11 cellular contexts compared by ENCODE assay signal in the genomic region with DNA sequence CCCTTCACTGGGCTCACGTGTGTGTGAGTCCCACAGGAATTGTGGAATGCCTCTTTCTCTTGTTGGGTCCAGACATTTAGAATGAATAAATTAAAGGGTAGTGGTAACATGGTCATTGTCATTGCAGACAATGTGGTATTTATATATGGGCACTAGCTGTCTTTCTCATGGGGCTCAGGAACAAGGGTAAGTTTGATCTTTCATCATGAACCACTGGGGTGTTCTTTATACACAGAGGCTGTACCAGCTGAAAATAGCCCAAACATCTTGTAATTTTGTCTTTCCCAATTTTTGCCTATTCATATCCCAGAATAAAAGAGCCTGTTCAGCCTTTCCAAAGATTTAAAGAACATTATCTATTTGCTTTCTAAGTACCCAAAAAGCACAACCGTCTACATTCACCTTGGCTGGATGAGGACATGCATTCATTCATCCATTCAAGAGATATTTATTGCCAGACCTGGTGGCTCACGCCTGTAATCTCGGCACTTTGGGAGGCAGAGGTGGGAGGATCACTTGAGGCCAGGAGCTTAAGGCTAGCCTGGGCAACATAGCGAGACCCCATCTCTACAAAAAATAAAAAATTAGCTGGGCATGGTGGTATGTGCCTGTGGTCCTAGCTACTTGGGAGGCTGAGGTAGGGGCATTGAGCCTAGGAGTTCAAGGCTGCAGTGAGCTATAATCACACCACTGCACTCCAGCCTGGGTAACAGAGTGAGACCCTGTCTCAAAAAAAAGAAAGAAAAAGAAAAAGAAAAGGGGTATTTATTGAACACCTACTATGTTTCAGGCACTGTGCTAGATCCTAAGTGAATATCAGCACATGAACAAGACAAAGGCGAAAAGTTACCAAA. TPM values are rescaled to one million over a fixed set of nuclear protein-coding genes. Genes with fewer than 3 reads are reported as not detected.
DNase-seq lines count a peak whose midpoint lies in the region; ATAC-seq, FAIRE-seq and TF ChIP-seq lines count a peak whose summit lies in the region.
"Had no signal": no experiment of that assay in that cellular context is flagged by ENCODE, and none has a peak within 500 bp of the region (broad histone marks: within the 10 kb centered on the region; RNA-seq: fewer than 3 reads in every experiment).

No MANE protein-coding gene starts in this region.

- H4K20me1 ChIP-seq in GM12878 (ENCODE audit: control insufficient read depth, insufficient read depth): 0 out of 2 replicates have a peak, but pooled peaks cover 3% of the 10 kb centered on the region

- H3K27ac ChIP-seq in GM12878 (ENCODE audit: control insufficient read depth, insufficient read depth) (no peak overlapping the region), thoracic aorta (peak overlapping the region; percentile 0 to 98)

- H3K27me3 Mint-ChIP-seq in HFFc6 (ENCODE audit: insufficient read depth) (peaks cover 15% of the 10 kb centered on the region), memory B cell (peaks cover 11% of the 10 kb centered on the region)

- no peak for TF ChIP-seq CTCF in HFFc6 (IDR thresholded peaks at IDR 0.05)
- TF ChIP-seq CTCF in GM12878 (IDR thresholded peaks at IDR 0.05 in 2 of 3, conservative IDR thresholded peaks at IDR 0.05 in 1 of 3; ENCODE audit: control insufficient read depth in 2 of 3, extremely low read depth in 1 of 3, insufficient read depth in 1 of 3, low read depth in 3 of 3, low read length in 3 of 3): no peak
- TF ChIP-seq CTCF in thoracic aorta (IDR thresholded peaks at IDR 0.05): no peak

- DNase-seq in HFFc6 (no peak), GM12878 (ENCODE audit: low read depth, low spot score) (no peak), memory B cell (ENCODE audit: low spot score in 2 of 2) (no peak), thoracic aorta (ENCODE audit: low spot score) (no peak), cerebellar nuclear complex (lab: John Stamatoyannopoulos, UW) (no peak)
- DNase-seq in stimulated activated CD4-positive, alpha-beta T cell treated with anti-CD3 and anti-CD28 coated beads, Interleukin-12 subunit alpha, Interleukin-12 subunit beta, amount 100 ng/mL, for 4 hours: no peak
- no peak for DNase-seq in activated CD4-positive, alpha-beta T cell treated with anti-CD3 and anti-CD28 coated beads for 1 hour
- DNase-seq: NCI-H1417, NCI-H526, SK-N-SH had no signal

- in situ Hi-C loops in GM12878 (cut with MboI): loop anchor here (25.0 kb wide), 1 partner anchor 1512 kb away; a partner anchor contains a TSS

- H3K9me3 ChIP-seq in GM12878 (replicated peaks; ENCODE audit: control insufficient read depth, insufficient read depth, low read length): no peaks in the 10 kb centered on the region
- H3K9me3 ChIP-seq in thoracic aorta: no peaks in the 10 kb centered on the region
- H3K9me3 ChIP-seq: SK-N-SH had no signal

- H3K9ac ChIP-seq in GM12878 (ENCODE audit: control insufficient read depth, insufficient read depth, low read length): no peak overlapping the region
- H3K9ac ChIP-seq: SK-N-SH had no signal

- no peak for TF ChIP-seq EP300 in GM12878 (IDR thresholded peaks at IDR 0.05; ENCODE audit: borderline replicate concordance in 1 of 2, control insufficient read depth in 1 of 2, low read depth in 2 of 2, low read length in 2 of 2)

- no peak overlapping the region for H3K4me2 ChIP-seq in GM12878 (ENCODE audit: control insufficient read depth, insufficient read depth)
- H3K4me2 ChIP-seq: SK-N-SH had no signal

- ATAC-seq in GM12878: no peak
- no peak for ATAC-seq in memory B cell (ENCODE audit: low read depth)
- no peak for ATAC-seq in thoracic aorta (ENCODE audit: insufficient number of reproducible peaks, low FRiP score, low read depth)

- no TSS peak for BruUV-seq in GM12878 (replicated peaks; lab: Mats Ljungman, UMichigan)

- H3K36me3 Mint-ChIP-seq in HFFc6 (ENCODE audit: low read depth) (peaks cover 2% of the 10 kb centered on the region; the same call in 1 of the 2 replicates), memory B cell (no peaks in the 10 kb centered on the region)

- no peaks in the 10 kb centered on the region; the same call in 1 of the 2 replicates for H3K79me2 ChIP-seq in GM12878 (ENCODE audit: control insufficient read depth, insufficient read depth, low read length)

- H3K4me3 ChIP-seq in GM12878 (no peak overlapping the region), thoracic aorta (no peak overlapping the region)

- POLR2A ChIA-PET in GM12878 (lab: Charles Lee): interaction anchor here (0.9 to 1.5 kb wide), 2 partner anchors 9 to 17 kb away, joined by 3 read pairs; no protein-coding TSS in a partner anchor

- no peak for TF ChIP-seq RAD21 in GM12878 (IDR thresholded peaks at IDR 0.05; ENCODE audit: insufficient read depth, low read depth, low read length)

- H3K9me3 Mint-ChIP-seq in HFFc6: peaks cover 10% of the 10 kb centered on the region
- H3K9me3 Mint-ChIP-seq in memory B cell: no peaks in the 10 kb centered on the region
- H3K9me3 Mint-ChIP-seq: activated T-helper 2 cell treated with anti-CD3 and anti-CD28 coated beads, Interferon-gamma antibody, Interleukin-2, Interleukin-4, amounts not matched to agents 10 μg/mL and 5 μg/mL and 100 μg/mL, durations not matched to agents 14 hours and 24 hours and 36 hours had no signal

- WGBS in GM12878 (ENCODE audit: insufficient coverage, insufficient replicate concordance, low lambda C conversion rate, missing lambda C conversion rate): 41% methylated on average over 6 of the region's 6 CpGs

- H3K4me1 Mint-ChIP-seq in HFFc6 (ENCODE audit: low read depth) (peaks cover 39% of the 10 kb centered on the region), memory B cell (peaks cover 34% of the 10 kb centered on the region)

- H3K4me3 Mint-ChIP-seq in HFFc6 (no peak overlapping the region), memory B cell (peak overlapping the region; percentile 43)

- no peak for TF ChIP-seq POLR2A in GM12878 (IDR thresholded peaks at IDR 0.05; ENCODE audit: low read depth, low read length)

- H3K27me3 ChIP-seq in GM12878 (replicated peaks in 1 of 2; ENCODE audit: control insufficient read depth in 2 of 2, insufficient read depth in 2 of 2, low read length in 1 of 2) (peaks cover 19 to 23% of the 10 kb centered on the region in 2 experiments), thoracic aorta (replicated peaks; ENCODE audit: insufficient read depth) (no peaks in the 10 kb centered on the region)

- H3K4me1 ChIP-seq in GM12878 (ENCODE audit: control insufficient read depth, insufficient read depth, low read length): peaks cover 13% of the 10 kb centered on the region
- peaks cover 21 to 25% of the 10 kb centered on the region in 2 donors for H3K4me1 ChIP-seq in thoracic aorta (ENCODE audit: control insufficient read depth in 1 of 2, low read depth in 2 of 2)

- SMC1A ChIA-PET in GM12878 (lab: Charles Lee; ENCODE audit: uncharacterized antibody, unreplicated experiment): no interaction called here

- no peaks in the 10 kb centered on the region for H3K36me3 ChIP-seq in GM12878 (ENCODE audit: control insufficient read depth in 2 of 2, insufficient read depth in 2 of 2, low read length in 1 of 2)
- no peaks in the 10 kb centered on the region for H3K36me3 ChIP-seq in thoracic aorta

- peak; percentile 49 for FAIRE-seq in GM12878 (lab: Jason Lieb, UNC)

- intact Hi-C loops in GM12878 (cut with micrococcal nuclease; ENCODE audit: unreplicated experiment): no loop called here

- CTCF ChIA-PET in GM12878 (lab: Yijun Ruan, JAX): no interaction called here

- H3K27ac Mint-ChIP-seq in HFFc6 (peak overlapping the region; percentile 80), memory B cell (peak overlapping the region; percentile 90)
- H3K27ac Mint-ChIP-seq: activated T-helper 2 cell treated with anti-CD3 and anti-CD28 coated beads, Interferon-gamma antibody, Interleukin-2, Interleukin-4, amounts not matched to agents 10 μg/mL and 5 μg/mL and 100 μg/mL, durations not matched to agents 14 hours and 24 hours and 36 hours had no signal

- RAD21 ChIA-PET in GM12878 (lab: Charles Lee; ENCODE audit: unreplicated experiment): interaction anchor here (1.3 kb wide), 2 partner anchors 15 to 25 kb away, joined by 3 to 6 read pairs; no protein-coding TSS in a partner anchor

- H2AFZ ChIP-seq in GM12878 (ENCODE audit: control insufficient read depth, low read depth, low read length): no peak overlapping the region

TF ChIP-seq in GM12878, 131 proteins besides CTCF, POLR2A, EP300 and RAD21:
- TF ChIP-seq, protein P1, sequence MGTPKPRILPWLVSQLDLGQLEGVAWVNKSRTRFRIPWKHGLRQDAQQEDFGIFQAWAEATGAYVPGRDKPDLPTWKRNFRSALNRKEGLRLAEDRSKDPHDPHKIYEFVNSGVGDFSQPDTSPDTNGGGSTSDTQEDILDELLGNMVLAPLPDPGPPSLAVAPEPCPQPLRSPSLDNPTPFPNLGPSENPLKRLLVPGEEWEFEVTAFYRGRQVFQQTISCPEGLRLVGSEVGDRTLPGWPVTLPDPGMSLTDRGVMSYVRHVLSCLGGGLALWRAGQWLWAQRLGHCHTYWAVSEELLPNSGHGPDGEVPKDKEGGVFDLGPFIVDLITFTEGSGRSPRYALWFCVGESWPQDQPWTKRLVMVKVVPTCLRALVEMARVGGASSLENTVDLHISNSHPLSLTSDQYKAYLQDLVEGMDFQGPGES (IDR thresholded peaks at IDR 0.05): no peak
- TF ChIP-seq HDAC2 (IDR thresholded peaks at IDR 0.05) (no peak), MEF2A (IDR thresholded peaks at IDR 0.05; ENCODE audit: insufficient read depth, low read depth, low read length) (no peak), NBN (IDR thresholded peaks at IDR 0.05) (0 out of 2 replicates have a peak, but pooled peaks have one; percentile 28)

RNA-seq across cellular contexts. Expression of a gene that starts 4.4 kb away (rescaled TPM):
- 100 to 1,000 TPM; 118 to 368 (median 342) TPM for total RNA-seq in HFFc6 (2021; fragmentation: NEBNext Ultra II Directional; extraction: Animal tissue kit (Norgen Biotek cat#: 25700))
- 5.1 and 5.7 TPM in 2 replicates for total RNA-seq in GM12878 (2013; cell fraction: nucleolus; rRNA removed)
- total RNA-seq in GM12878 (2014; rRNA removed) (0.05 and 0.40 TPM in 2 replicates), GM12878 (2014; rRNA removed; fragmentation: Illumina TruSeq; extraction: Trizol) (0.09 and 0.13 TPM in 2 replicates), GM12878 (2021) (0.43 and 0.64 TPM in 2 replicates), thoracic aorta (1,000 to 10,000 TPM in 1 of 2 donors, 100 to 1,000 TPM in 1; 358 to 3,038 TPM)
- polyA plus RNA-seq in GM12878 (2011; ENCODE audit: low read depth): 0.64 TPM
- polyA plus RNA-seq in GM12878 (2011; rRNA removed) (0.95 TPM in 2 replicates), GM12878 (2014; fragmentation: Illumina TruSeq; extraction: Trizol) (0.10 TPM in 1 of 2 replicates, not detected in the other), GM12878 (2014; fragmentation: Nextera tagmentation; extraction: Ambion mirVana) (under 1 TPM; 0.02 to 0.13 TPM), GM12878 (2014; rRNA removed) (0.10 and 0.36 TPM in 2 replicates), GM12878 (2016; fragmentation: Nextera tagmentation; extraction: Ambion mirVana) (under 1 TPM; 0.67 to 0.75 TPM)
- polyA plus RNA-seq in GM12878 (2011; cell fraction: cytosol; rRNA removed): 1.1 and 1.4 TPM in 2 replicates
- polyA plus RNA-seq in GM12878 (2011; cell fraction: nucleus; rRNA removed): 7.4 and 8.9 TPM in 2 replicates
- 0.54 and 1.5 TPM in 2 replicates for polyA plus RNA-seq in GM12878 (2012)
- 1.6 and 4.9 TPM in 2 replicates for polyA minus RNA-seq in GM12878 (2011; rRNA and poly(A)+ RNA removed)
- 3.4 and 4.5 TPM in 2 replicates for polyA minus RNA-seq in GM12878 (2011; cell fraction: cytosol; rRNA and poly(A)+ RNA removed)
- polyA minus RNA-seq in GM12878 (2011; cell fraction: nucleus; rRNA and poly(A)+ RNA removed): 17.4 and 22.5 TPM in 2 replicates

Comparison
In these comparisons a context has a peak if more than half of its experiments do, and no peak if none do; other contexts are left out.
1. RNA of a gene that starts 4.4 kb away (total RNA-seq): 358 to 3,038 TPM in thoracic aorta and 118 to 368 TPM in HFFc6; 0.05 to 5.7 TPM in GM12878; every median in the first group is over 10 times any median in the second.